Comparison of ENCODE assay signal across 8 cellular contexts in the genomic region with DNA sequence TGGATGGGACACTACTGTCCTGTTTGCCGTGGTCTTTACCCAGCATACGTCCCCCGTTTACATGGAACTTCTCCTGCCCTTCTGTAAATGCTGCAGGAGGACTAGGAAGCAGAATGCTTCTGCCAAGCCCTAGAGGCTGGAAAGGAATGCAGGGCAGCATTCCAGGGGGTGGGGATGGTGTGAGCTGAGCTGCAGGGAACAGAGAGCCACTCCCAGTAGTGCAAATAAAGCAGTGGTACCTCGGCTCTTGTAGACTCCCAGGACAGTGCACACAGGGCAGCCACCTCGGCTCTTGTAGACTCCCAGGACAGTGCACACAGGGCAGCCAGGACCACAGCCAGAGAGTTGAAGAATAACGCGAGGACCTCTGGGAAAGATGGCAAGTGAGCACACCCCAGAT. TPM values are rescaled to one million over a fixed set of nuclear protein-coding genes. Genes with fewer than 3 reads are reported as not detected.
DNase-seq lines count a peak whose midpoint lies in the region; ATAC-seq and TF ChIP-seq lines count a peak whose summit lies in the region.

No MANE protein-coding gene starts in this region.

- peaks cover 2% of the 10 kb centered on the region for H3K36me3 ChIP-seq in H7 (replicated peaks; ENCODE audit: control insufficient read depth, insufficient read depth, low read length)
- peaks cover 0 to 15% (median 0%) of the 10 kb centered on the region in 4 donors for H3K36me3 ChIP-seq in sigmoid colon

- no peak for TF ChIP-seq CTCF in sigmoid colon (IDR thresholded peaks at IDR 0.05)

- no peaks in the 10 kb centered on the region for H3K9me3 Mint-ChIP-seq in activated T-cell treated with anti-CD3 and anti-CD28 coated beads, Interleukin-2, amount 50 U/mL, for 4 hours

- H3K4me3 ChIP-seq in H7 (ENCODE audit: insufficient read depth, low read depth, low read length) (no peak overlapping the region), sigmoid colon (no peak overlapping the region)

- H3K27ac ChIP-seq in sigmoid colon = peak overlapping the region in 1 of 4 donors; percentile 10

- H3K4me3 Mint-ChIP-seq in activated T-cell treated with anti-CD3 and anti-CD28 coated beads, Interleukin-2, amount 50 U/mL, for 4 hours = no peak overlapping the region

- H3K27me3 ChIP-seq in H7 (ENCODE audit: control insufficient read depth, insufficient read depth, low read length) (no peaks in the 10 kb centered on the region), sigmoid colon (no peaks in the 10 kb centered on the region)

- no peaks in the 10 kb centered on the region for H3K9me3 ChIP-seq in sigmoid colon

- 7 to 31% methylated on average over 7 of the region's 7 CpGs for WGBS in sigmoid colon, 2 donors

- H3K4me1 ChIP-seq in sigmoid colon = peaks cover 0 to 18% (median 10%) of the 10 kb centered on the region in 4 donors

- H3K27me3 Mint-ChIP-seq in activated T-cell treated with anti-CD3 and anti-CD28 coated beads, Interleukin-2, amount 50 U/mL, for 4 hours (ENCODE audit: low read depth) = peaks cover 48% of the 10 kb centered on the region

- peak; percentile 86 for DNase-seq in H7
- peak; percentile 67 for DNase-seq in amniotic epithelial cell (ENCODE audit: low read depth)
- DNase-seq in left ventricle myocardium superior = peak; percentile 78
- peak; percentile 73 for DNase-seq in sigmoid colon
- DNase-seq in COR-L47 (lab: John Stamatoyannopoulos, UW) = no peak
- no peak for DNase-seq in activated T-cell treated with anti-CD3 and anti-CD28 coated beads, Interleukin-2, amount 50 U/mL, for 4 hours
- no peak for DNase-seq in NCI-H2107 treated with DMSO at 0.1 percent for 48 hours (lab: John Stamatoyannopoulos, UW; ENCODE audit: unreplicated experiment)

- ATAC-seq in left ventricle myocardium superior = peak; percentile 98
- no peak for ATAC-seq in HG03280 (IDR thresholded peaks at IDR 0.05; ENCODE audit: unreplicated experiment)
- no peak for ATAC-seq in activated T-cell treated with anti-CD3 and anti-CD28 coated beads, Interleukin-2, amount 50 U/mL, for 4 hours

- H3K36me3 Mint-ChIP-seq in activated T-cell treated with anti-CD3 and anti-CD28 coated beads, Interleukin-2, amount 50 U/mL, for 4 hours (ENCODE audit: insufficient read depth) = no peaks in the 10 kb centered on the region

- intact Hi-C loops in left ventricle myocardium superior (cut with micrococcal nuclease) = no loop called here
- intact Hi-C loops in sigmoid colon (cut with DNase I) = no loop called here

- no peak for TF ChIP-seq POLR2A in sigmoid colon (IDR thresholded peaks at IDR 0.05)

- no peak for TF ChIP-seq EP300 in sigmoid colon (IDR thresholded peaks at IDR 0.05)

- no peaks in the 10 kb centered on the region for H3K4me1 Mint-ChIP-seq in activated T-cell treated with anti-CD3 and anti-CD28 coated beads, Interleukin-2, amount 50 U/mL, for 4 hours (ENCODE audit: low read depth)

RNA-seq across cellular contexts. Expression of gene PTPRU, which starts 35.4 kb away (rescaled TPM):
- total RNA-seq in H7 (2014; rRNA removed; shearing (Covaris generic)) = 24.6 and 28.6 TPM in 2 replicates
- total RNA-seq in left ventricle myocardium superior (19.2 TPM), sigmoid colon (10 to 100 TPM in 3 of 4 donors, 1 to 10 TPM in 1; 8.2 to 35.7 (median 25.1) TPM)
- polyA plus RNA-seq in sigmoid colon = 1 to 10 TPM in 2 of 3 donors, under 1 TPM in 1; 0.92 to 7.9 (median 1.8) TPM
- total RNA-seq in activated T-cell treated with anti-CD3 and anti-CD28 coated beads, Interleukin-2, amount 50 U/mL, for 4 hours = under 1 TPM; 0.19 to 0.78 (median 0.32) TPM

RNA-seq across cellular contexts. Expression of gene MECR, which starts 41.0 kb away (rescaled TPM):
- 62.1 and 71.1 TPM in 2 replicates for total RNA-seq in H7 (2014; rRNA removed; shearing (Covaris generic))
- 33.1 TPM for total RNA-seq in left ventricle myocardium superior
- total RNA-seq in sigmoid colon = 10 to 100 TPM in 3 of 4 donors, 1 to 10 TPM in 1; 9.2 to 26.6 (median 18.5) TPM
- 10 to 100 TPM; 10.4 to 17.7 (median 12.6) TPM for polyA plus RNA-seq in sigmoid colon
- total RNA-seq in activated T-cell treated with anti-CD3 and anti-CD28 coated beads, Interleukin-2, amount 50 U/mL, for 4 hours = 10 to 100 TPM; 29.8 to 35.4 (median 32.6) TPM

Comparison
In these comparisons a context has a peak if more than half of its experiments do, and no peak if none do; other contexts are left out.
1. DNase-seq: peak in H7 (single experiment), amniotic epithelial cell (single experiment), left ventricle myocardium superior (single experiment) and sigmoid colon (single experiment); none in COR-L47 (single experiment), activated T-cell treated with anti-CD3 and anti-CD28 coated beads, Interleukin-2, amount 50 U/mL, for 4 hours (single experiment) and NCI-H2107 treated with DMSO at 0.1 percent for 48 hours (single experiment).
2. RNA of gene PTPRU, which starts 35.4 kb away (total RNA-seq): 8.2 to 35.7 TPM in sigmoid colon, 24.6 to 28.6 TPM in H7 and 19.2 TPM in left ventricle myocardium superior (single experiment); 0.19 to 0.78 TPM in activated T-cell treated with anti-CD3 and anti-CD28 coated beads, Interleukin-2, amount 50 U/mL, for 4 hours; every median in the first group is over 4 times any median in the second.